ENCODE assay signal across 8 cellular contexts in the genomic region with DNA sequence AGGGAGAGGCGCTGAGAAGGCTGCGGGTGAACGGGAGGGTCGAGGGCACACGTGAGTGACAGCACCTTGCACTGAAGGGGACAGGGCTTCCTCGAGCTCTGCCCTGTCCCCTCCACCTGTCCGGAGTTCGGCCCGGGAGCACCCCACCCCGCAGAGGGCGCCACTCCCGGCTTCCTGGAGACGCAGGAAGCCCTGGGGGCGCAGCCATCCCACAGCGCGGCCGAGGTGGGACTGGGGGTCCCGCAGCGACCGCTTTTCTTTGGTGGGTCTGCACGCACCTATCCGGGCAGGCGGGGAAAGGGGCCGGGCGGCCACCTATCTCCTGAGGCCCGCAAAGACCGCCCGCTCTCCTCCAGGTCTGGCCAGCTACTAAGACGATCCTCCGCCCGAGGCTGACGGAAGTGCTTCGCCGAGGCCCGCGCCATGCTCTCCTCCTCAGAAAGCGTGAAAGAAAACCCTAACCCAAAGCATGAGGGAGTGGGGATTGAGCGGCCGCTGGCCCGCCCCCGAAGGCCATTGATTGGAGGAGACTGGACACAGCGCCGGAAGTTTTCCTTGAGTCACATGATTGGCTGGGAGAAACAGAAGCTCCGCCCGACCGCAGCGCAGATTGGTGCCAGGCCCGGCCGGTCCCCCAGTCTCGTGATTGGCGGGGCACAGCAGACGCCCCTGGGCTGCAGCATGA. TPM values are rescaled to one million over a fixed set of nuclear protein-coding genes. Genes with fewer than 3 reads are reported as not detected.
DNase-seq lines count a peak whose midpoint lies in the region; ATAC-seq and TF ChIP-seq lines count a peak whose summit lies in the region.

No MANE protein-coding gene starts in this region.

- H3K79me2 ChIP-seq in SK-N-SH (ENCODE audit: insufficient read depth): peaks cover 32% of the 10 kb centered on the region

- peaks cover 19% of the 10 kb centered on the region for H3K36me3 Mint-ChIP-seq in HFFc6 (ENCODE audit: low read depth)
- peaks cover 20% of the 10 kb centered on the region for H3K36me3 Mint-ChIP-seq in activated naive CD8-positive, alpha-beta T cell treated with anti-CD3 and anti-CD28 coated beads for 36 hours

- no peaks in the 10 kb centered on the region for H3K27me3 ChIP-seq in SK-N-SH (ENCODE audit: insufficient read depth)
- no peaks in the 10 kb centered on the region for H3K27me3 ChIP-seq in ovary
- H3K27me3 ChIP-seq in tibial artery: no peaks in the 10 kb centered on the region

- H4K20me1 ChIP-seq in SK-N-SH (ENCODE audit: insufficient read depth): no peaks in the 10 kb centered on the region

- H3K36me3 ChIP-seq in SK-N-SH (replicated peaks in 1 of 2; ENCODE audit: control insufficient read depth in 1 of 2, insufficient read depth in 2 of 2, low read length in 1 of 2) (peaks cover 11 to 36% of the 10 kb centered on the region in 2 experiments), ovary (no peaks in the 10 kb centered on the region), tibial artery (peaks cover 0 to 13% (median 7%) of the 10 kb centered on the region in 3 donors)

- intact Hi-C loops in Right ventricle myocardium inferior (cut with DNase I): loop anchor here (1.0 kb wide), 2 partner anchors 58 to 73 kb away; a partner anchor contains a TSS
- intact Hi-C loops in ovary (cut with DNase I): loop anchor here in 1 of 4 donors (5.0 kb wide), 1 partner anchor 56 kb away; a partner anchor contains a TSS
- intact Hi-C loops in tibial artery (cut with DNase I; ENCODE audit: low total_unique reads): loop anchor here (5.0 kb wide), 1 partner anchor 76 kb away; no protein-coding TSS in a partner anchor

- H3K27me3 Mint-ChIP-seq in HFFc6 (ENCODE audit: insufficient read depth): peaks cover 7% of the 10 kb centered on the region
- peaks cover 3% of the 10 kb centered on the region for H3K27me3 Mint-ChIP-seq in activated naive CD8-positive, alpha-beta T cell treated with anti-CD3 and anti-CD28 coated beads for 36 hours

- no peak for TF ChIP-seq RAD21 in SK-N-SH (IDR thresholded peaks at IDR 0.05; ENCODE audit: low read length)

- peak overlapping the region; percentile 77; the same call in 1 of the 2 replicates for H2AFZ ChIP-seq in SK-N-SH (ENCODE audit: low read depth)

- H3F3A ChIP-seq in SK-N-SH (replicated peaks; ENCODE audit: insufficient read depth): peaks cover 31% of the 10 kb centered on the region

- POLR2A ChIA-PET in SK-N-SH (lab: Yijun Ruan, JAX): interaction anchor here (0.7 to 2.8 kb wide), 25 partner anchors 11 to 390 kb away, joined by 3 to 22 read pairs (median 4); a partner anchor contains a TSS

- no peaks in the 10 kb centered on the region for H3K9me2 ChIP-seq in SK-N-SH

- no peaks in the 10 kb centered on the region for H3K9me3 ChIP-seq in SK-N-SH
- H3K9me3 ChIP-seq in ovary: no peaks in the 10 kb centered on the region
- H3K9me3 ChIP-seq in tibial artery: no peaks in the 10 kb centered on the region

- H3K27ac Mint-ChIP-seq in HFFc6: peak overlapping the region; percentile 94
- peak overlapping the region; percentile 98 for H3K27ac Mint-ChIP-seq in activated naive CD8-positive, alpha-beta T cell treated with anti-CD3 and anti-CD28 coated beads for 36 hours

- H3K4me3 ChIP-seq in GM08714 (ENCODE audit: low read length) (peak overlapping the region; percentile 92), SK-N-SH (ENCODE audit: low read depth in 2 of 2, low read length in 1 of 2) (peak overlapping the region; percentile 65 to 72), ovary (peak overlapping the region; percentile 91), tibial artery (peak overlapping the region; percentile 57 to 67)

- no peak for TF ChIP-seq EP300 in SK-N-SH (IDR thresholded peaks at IDR 0.05; ENCODE audit: borderline replicate concordance in 1 of 2, low read depth in 1 of 2, low read length in 1 of 2)
- no peak for TF ChIP-seq EP300 in ovary (IDR thresholded peaks at IDR 0.05)

- no peaks in the 10 kb centered on the region for H3K9me3 Mint-ChIP-seq in HFFc6
- no peaks in the 10 kb centered on the region for H3K9me3 Mint-ChIP-seq in activated naive CD8-positive, alpha-beta T cell treated with anti-CD3 and anti-CD28 coated beads for 36 hours

- DNase-seq in HFFc6 (peak; percentile 97), NCI-H1048 (lab: John Stamatoyannopoulos, UW) (peak; percentile 72), SK-N-SH (peak; percentile 97), Right ventricle myocardium inferior (ENCODE audit: missing footprints) (peak; percentile 96), ovary (peak; percentile 95 to 97 (median 96)), tibial artery (peak; percentile 97 to 98)
- DNase-seq in activated naive CD8-positive, alpha-beta T cell treated with anti-CD3 and anti-CD28 coated beads for 36 hours: peak; percentile 97

- H3K4me1 ChIP-seq in SK-N-SH (ENCODE audit: control insufficient read depth in 1 of 2, insufficient read depth in 2 of 2, low read depth in 1 of 2, low read length in 1 of 2) (peaks cover 6 to 8% of the 10 kb centered on the region in 2 experiments; a peak in 2 of 4 replicates), ovary (ENCODE audit: insufficient read depth) (peaks cover 4% of the 10 kb centered on the region), tibial artery (peaks cover 0 to 14% (median 10%) of the 10 kb centered on the region in 4 donors)

- H3K4me3 Mint-ChIP-seq in HFFc6: peak overlapping the region; percentile 93
- H3K4me3 Mint-ChIP-seq in activated naive CD8-positive, alpha-beta T cell treated with anti-CD3 and anti-CD28 coated beads for 36 hours: peak overlapping the region; percentile 95

- peak; percentile 76 for TF ChIP-seq CTCF in HFFc6 (IDR thresholded peaks at IDR 0.05)
- peak; percentile 49 for TF ChIP-seq CTCF in SK-N-SH (IDR thresholded peaks at IDR 0.05)
- TF ChIP-seq CTCF in ovary (IDR thresholded peaks at IDR 0.05): peak; percentile 25 to 46 (median 30)
- no peak for TF ChIP-seq CTCF in tibial artery (IDR thresholded peaks at IDR 0.05)

- no peaks in the 10 kb centered on the region for H3K4me1 Mint-ChIP-seq in HFFc6 (ENCODE audit: low read depth)
- H3K4me1 Mint-ChIP-seq in activated naive CD8-positive, alpha-beta T cell treated with anti-CD3 and anti-CD28 coated beads for 36 hours: peaks cover 17% of the 10 kb centered on the region

- peak overlapping the region; percentile 78 for H3K9ac ChIP-seq in SK-N-SH

- CTCF ChIA-PET in SK-N-SH (lab: Yijun Ruan, JAX): interaction anchor here (0.7 to 2.4 kb wide), 13 partner anchors 9 to 138 kb away, joined by 3 to 15 read pairs (median 4); a partner anchor contains a TSS

- peak; percentile 42 for TF ChIP-seq POLR2A in ovary (IDR thresholded peaks at IDR 0.05)

- WGBS in SK-N-SH (ENCODE audit: low lambda C conversion rate): 0% methylated on average over 6 of the region's 52 CpGs
- 0 to 1% (median 0%) methylated on average over 34 to 52 of the region's 52 CpGs for WGBS in ovary, 3 donors

- H3K27ac ChIP-seq in SK-N-SH (ENCODE audit: low read depth in 2 of 2, low read length in 1 of 2) (peak overlapping the region; percentile 77 to 85), ovary (peak overlapping the region in 1 of 2 donors; percentile 84), tibial artery (peak overlapping the region; percentile 66 to 83)

- peak; percentile 97 for ATAC-seq in Right ventricle myocardium inferior

- H3K4me2 ChIP-seq in SK-N-SH: peak overlapping the region; percentile 95

TF ChIP-seq in SK-N-SH, 30 proteins besides CTCF, POLR2A, EP300 and RAD21 (continues in another document):
- TF ChIP-seq, protein P1, sequence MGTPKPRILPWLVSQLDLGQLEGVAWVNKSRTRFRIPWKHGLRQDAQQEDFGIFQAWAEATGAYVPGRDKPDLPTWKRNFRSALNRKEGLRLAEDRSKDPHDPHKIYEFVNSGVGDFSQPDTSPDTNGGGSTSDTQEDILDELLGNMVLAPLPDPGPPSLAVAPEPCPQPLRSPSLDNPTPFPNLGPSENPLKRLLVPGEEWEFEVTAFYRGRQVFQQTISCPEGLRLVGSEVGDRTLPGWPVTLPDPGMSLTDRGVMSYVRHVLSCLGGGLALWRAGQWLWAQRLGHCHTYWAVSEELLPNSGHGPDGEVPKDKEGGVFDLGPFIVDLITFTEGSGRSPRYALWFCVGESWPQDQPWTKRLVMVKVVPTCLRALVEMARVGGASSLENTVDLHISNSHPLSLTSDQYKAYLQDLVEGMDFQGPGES (IDR thresholded peaks at IDR 0.05; ENCODE audit: low read depth, low read length): peak; percentile 78
- TF ChIP-seq, protein P2, sequence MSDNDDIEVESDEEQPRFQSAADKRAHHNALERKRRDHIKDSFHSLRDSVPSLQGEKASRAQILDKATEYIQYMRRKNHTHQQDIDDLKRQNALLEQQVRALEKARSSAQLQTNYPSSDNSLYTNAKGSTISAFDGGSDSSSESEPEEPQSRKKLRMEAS (IDR thresholded peaks at IDR 0.05; ENCODE audit: low read depth): peak; percentile 98
- TF ChIP-seq RFX5 (IDR thresholded peaks at IDR 0.05; ENCODE audit: low read length): peak; percentile 61
- no peak for TF ChIP-seq FOXM1 (IDR thresholded peaks at IDR 0.05; ENCODE audit: low read depth)
- TF ChIP-seq JUND (IDR thresholded peaks at IDR 0.05): no peak
- TF ChIP-seq TCF12 (IDR thresholded peaks at IDR 0.05): no peak
- TF ChIP-seq SMC3 (IDR thresholded peaks at IDR 0.05; ENCODE audit: low read depth, low read length): peak; percentile 4; the same call in 1 of the 2 replicates
- TF ChIP-seq SIN3A (IDR thresholded peaks at IDR 0.05; ENCODE audit: borderline replicate concordance, low read depth, low read length): peak; percentile 85; the same call in 1 of the 2 replicates

RNA-seq across cellular contexts. Expression of a gene that starts 34.4 kb away (rescaled TPM):
- 10 to 100 TPM; 40.1 to 50.9 (median 43.8) TPM for total RNA-seq in HFFc6 (2021; fragmentation: NEBNext Ultra II Directional; extraction: Animal tissue kit (Norgen Biotek cat#: 25700))
- 56.0 and 61.1 TPM in 2 replicates for polyA plus RNA-seq in SK-N-SH (2012; rRNA removed)
- 50.2 and 54.3 TPM in 2 replicates for polyA plus RNA-seq in SK-N-SH (2012; cell fraction: cytosol; rRNA removed)
- polyA plus RNA-seq in SK-N-SH (2012; cell fraction: nucleus; rRNA removed): 50.3 and 61.2 TPM in 2 replicates
- 10 to 100 TPM; 67.4 to 72.1 TPM for total RNA-seq in activated naive CD8-positive, alpha-beta T cell treated with anti-CD3 and anti-CD28 coated beads for 36 hours
- total RNA-seq in Right ventricle myocardium inferior: 23.3 TPM
- 10 to 100 TPM; 22.9 to 40.9 (median 34.7) TPM for total RNA-seq in ovary
- 10 to 100 TPM; 26.3 to 37.3 TPM for polyA plus RNA-seq in ovary

RNA-seq across cellular contexts. Expression of a gene that starts 57.8 kb away (rescaled TPM):
- total RNA-seq in HFFc6 (2021; fragmentation: NEBNext Ultra II Directional; extraction: Animal tissue kit (Norgen Biotek cat#: 25700)): 10 to 100 TPM; 25.4 to 31.2 (median 26.3) TPM
- polyA plus RNA-seq in SK-N-SH (2012; rRNA removed): 11.4 and 19.9 TPM in 2 replicates
- 6.6 and 13.1 TPM in 2 replicates for polyA plus RNA-seq in SK-N-SH (2012; cell fraction: cytosol; rRNA removed)
- polyA plus RNA-seq in SK-N-SH (2012; cell fraction: nucleus; rRNA removed): 13.6 and 16.1 TPM in 2 replicates
- 10 to 100 TPM; 21.5 to 23.3 TPM for total RNA-seq in activated naive CD8-positive, alpha-beta T cell treated with anti-CD3 and anti-CD28 coated beads for 36 hours
- total RNA-seq in Right ventricle myocardium inferior: 25.6 TPM
- 10 to 100 TPM; 12.3 to 49.7 (median 25.0) TPM for total RNA-seq in ovary
- 10 to 100 TPM in 1 of 2 donors, 1 to 10 TPM in 1; 6.2 to 13.4 TPM for polyA plus RNA-seq in ovary

Comparison
In these comparisons a context has a peak if more than half of its experiments do, and no peak if none do; other contexts are left out.
1. CTCF ChIP-seq: peak in HFFc6 (single experiment), SK-N-SH (single experiment) and ovary (3 of 3); none in tibial artery (0 of 2).
2. Peak in every context shown above with its lines, with median percentiles within 50 percentile points of each other: H3K4me3 ChIP-seq and DNase-seq.